Comparison of ENCODE assay signal across 21 cellular contexts in the genomic region with DNA sequence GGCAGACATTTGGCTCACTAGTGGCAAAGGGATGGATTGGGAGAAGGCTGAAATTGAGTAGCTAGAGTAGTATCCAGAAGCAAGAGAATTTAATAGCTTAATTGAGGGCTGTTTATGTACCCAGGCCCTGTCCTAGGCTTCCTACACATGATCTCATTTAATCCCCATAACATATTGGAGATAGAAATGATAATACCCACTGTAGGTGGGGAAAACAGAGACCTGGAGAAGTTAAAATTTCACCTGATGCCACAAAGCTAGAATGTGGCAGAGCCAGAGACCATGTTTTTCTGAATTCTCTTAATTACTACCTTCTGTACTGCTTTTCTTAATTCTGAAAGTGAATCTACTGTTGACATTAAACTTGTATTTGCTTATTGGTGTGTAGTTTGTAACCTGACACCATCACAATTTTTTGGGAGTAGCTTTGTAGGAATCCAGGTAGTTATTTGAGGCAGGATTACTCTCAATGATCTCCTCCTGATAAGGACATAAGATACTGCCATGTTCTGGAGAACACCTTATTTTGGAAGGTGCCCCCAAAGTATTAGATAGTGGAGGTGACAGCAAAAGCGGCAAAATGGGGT. TPM values are rescaled to one million over a fixed set of nuclear protein-coding genes. Genes with fewer than 3 reads are reported as not detected.
DNase-seq lines count a peak whose midpoint lies in the region; ATAC-seq and TF ChIP-seq lines count a peak whose summit lies in the region.
"Had no signal": no experiment of that assay in that cellular context is flagged by ENCODE, and none has a peak within 500 bp of the region (broad histone marks: within the 10 kb centered on the region; RNA-seq: fewer than 3 reads in every experiment).

No MANE protein-coding gene starts in this region.

- H3K36me3 ChIP-seq in tibial nerve (no peaks in the 10 kb centered on the region), OCI-LY7 (ENCODE audit: insufficient read depth, low read length) (peaks cover 41% of the 10 kb centered on the region)
- H3K36me3 ChIP-seq: cardiac muscle cell, stomach had no signal

- no peaks in the 10 kb centered on the region for H3K27me3 ChIP-seq in tibial nerve
- H3K27me3 ChIP-seq: cardiac muscle cell, hepatocyte, stomach had no signal

- no peak for ATAC-seq in GM19397 (IDR thresholded peaks at IDR 0.05; ENCODE audit: unreplicated experiment)
- ATAC-seq: right cardiac atrium had no signal

- H3K4me3 ChIP-seq in tibial nerve = no peak overlapping the region
- H3K4me3 ChIP-seq in OCI-LY7 (ENCODE audit: low read depth, low read length, poor library complexity, severe bottlenecking) = no peak overlapping the region
- H3K4me3 ChIP-seq: cardiac muscle cell, hepatocyte, stomach had no signal

- intact Hi-C loops in OCI-LY7 (cut with micrococcal nuclease; ENCODE audit: unreplicated experiment) = no loop called here

- peaks cover 27% of the 10 kb centered on the region for H3K36me3 Mint-ChIP-seq in T-helper 1 cell treated with Interleukin-12 subunit alpha and Interleukin-12 subunit beta and Interleukin-4 antibody, amounts not matched to agents 30 μg/mL and 1 μg/mL, for 36 hours (ENCODE audit: low read depth)
- H3K36me3 Mint-ChIP-seq in endothelial cell (ENCODE audit: low read depth, unreplicated experiment) = peaks cover 25% of the 10 kb centered on the region

- H3K4me1 Mint-ChIP-seq in T-helper 1 cell treated with Interleukin-12 subunit alpha and Interleukin-12 subunit beta and Interleukin-4 antibody, amounts not matched to agents 30 μg/mL and 1 μg/mL, for 36 hours (ENCODE audit: low read depth) = peaks cover 21% of the 10 kb centered on the region
- H3K4me1 Mint-ChIP-seq in endothelial cell (ENCODE audit: unreplicated experiment) = peaks cover 30% of the 10 kb centered on the region

- DNase-seq in T-helper 1 cell = no peak
- DNase-seq in NCI-H526 treated with DMSO at 0.1 percent for 48 hours (lab: John Stamatoyannopoulos, UW) = peak; percentile 10
- no peak for DNase-seq in endothelial cell (ENCODE audit: low spot score)
- DNase-seq in tibial nerve (ENCODE audit: low spot score in 2 of 2) = no peak
- DNase-seq in DMS 273 treated with DMSO at 0.1 percent for 48 hours (lab: John Stamatoyannopoulos, UW) = no peak
- DNase-seq in OCI-LY7 (ENCODE audit: low spot score) = no peak
- DNase-seq: activated CD4-positive, alpha-beta T cell treated with anti-CD3 and anti-CD28 coated beads, Interleukin-2, amount 10 ng/mL, durations not matched to agents 24 days and 14 days; Caco-2; effector CD8-positive, alpha-beta T cell; HCEC 1CT; midbrain; NCI-H2029 treated with DMSO at 0.1 percent for 48 hours; NK-92 treated with Interleukin-12 subunit alpha and Interleukin-12 subunit beta, amount 100 ng/mL, for 24 hours; right cardiac atrium; SIG-M5; stomach had no signal

- CTCF ChIA-PET in OCI-LY7 (lab: Charles Lee; ENCODE audit: unreplicated experiment) = interaction anchor here (1.0 kb wide), 1 partner anchor 126 kb away, joined by 3 read pairs; no protein-coding TSS in a partner anchor

- H3K4me1 ChIP-seq in tibial nerve = peaks cover 0 to 55% (median 19%) of the 10 kb centered on the region in 4 donors
- H3K4me1 ChIP-seq in OCI-LY7 (ENCODE audit: insufficient read depth, low read length, poor library complexity, severe bottlenecking) = no peaks in the 10 kb centered on the region

- no peak overlapping the region for H3K4me3 Mint-ChIP-seq in T-helper 1 cell treated with Interleukin-12 subunit alpha and Interleukin-12 subunit beta and Interleukin-4 antibody, amounts not matched to agents 30 μg/mL and 1 μg/mL, for 36 hours
- peak overlapping the region; percentile 63 for H3K4me3 Mint-ChIP-seq in endothelial cell (ENCODE audit: unreplicated experiment)
- H3K4me3 Mint-ChIP-seq: activated CD4-positive, alpha-beta T cell treated with anti-CD3 and anti-CD28 coated beads, Interleukin-2, amount 10 ng/mL, durations not matched to agents 24 days and 14 days; activated naive CD8-positive, alpha-beta T cell had no signal

- peaks cover 11% of the 10 kb centered on the region for H4K20me1 ChIP-seq in OCI-LY7 (ENCODE audit: insufficient read depth, low read length)

- 100% methylated on average over 1 of the region's 1 CpG for WGBS in tibial nerve, 2 donors

- TF ChIP-seq POLR2A in tibial nerve (IDR thresholded peaks at IDR 0.05) = no peak

- peaks cover 98% of the 10 kb centered on the region for H3K79me2 ChIP-seq in OCI-LY7 (ENCODE audit: insufficient read depth, low read depth, low read length)

- H3K27ac Mint-ChIP-seq in T-helper 1 cell treated with Interleukin-12 subunit alpha and Interleukin-12 subunit beta and Interleukin-4 antibody, amounts not matched to agents 30 μg/mL and 1 μg/mL, for 36 hours = peak overlapping the region; percentile 1
- H3K27ac Mint-ChIP-seq in endothelial cell (ENCODE audit: unreplicated experiment) = peak overlapping the region; percentile 89
- H3K27ac Mint-ChIP-seq: activated CD4-positive, alpha-beta T cell treated with anti-CD3 and anti-CD28 coated beads, Interleukin-2, amount 10 ng/mL, durations not matched to agents 24 days and 14 days had no signal

- TF ChIP-seq EP300 in tibial nerve (IDR thresholded peaks at IDR 0.05) = no peak

- BruUV-seq in OCI-LY7 (replicated peaks; lab: Mats Ljungman, UMichigan) = no TSS peak

- H3K27ac ChIP-seq in tibial nerve (peak overlapping the region in 3 of 4 donors; percentile 3 to 83 (median 61)), OCI-LY7 (ENCODE audit: low read depth, low read length, poor library complexity, severe bottlenecking) (no peak overlapping the region)
- H3K27ac ChIP-seq: cardiac muscle cell had no signal

- TF ChIP-seq CTCF in endothelial cell (IDR thresholded peaks at IDR 0.05; ENCODE audit: unreplicated experiment) (no peak), tibial nerve (IDR thresholded peaks at IDR 0.05) (no peak), OCI-LY7 (conservative IDR thresholded peaks at IDR 0.05; ENCODE audit: low read length) (no peak)

- POLR2A ChIA-PET in OCI-LY7 (lab: Charles Lee) = interaction anchor here (1.0 to 1.5 kb wide), 2 partner anchors 15 to 184 kb away, joined by 4 to 5 read pairs; no protein-coding TSS in a partner anchor

- no peaks in the 10 kb centered on the region for H3K9me2 ChIP-seq in OCI-LY7 (ENCODE audit: insufficient read depth, low read length)

- peaks cover 16% of the 10 kb centered on the region for H3K9me3 Mint-ChIP-seq in T-helper 1 cell treated with Interleukin-12 subunit alpha and Interleukin-12 subunit beta and Interleukin-4 antibody, amounts not matched to agents 30 μg/mL and 1 μg/mL, for 36 hours
- no peaks in the 10 kb centered on the region for H3K9me3 Mint-ChIP-seq in endothelial cell (ENCODE audit: unreplicated experiment)

- no peaks in the 10 kb centered on the region for H3K27me3 Mint-ChIP-seq in T-helper 1 cell treated with Interleukin-12 subunit alpha and Interleukin-12 subunit beta and Interleukin-4 antibody, amounts not matched to agents 30 μg/mL and 1 μg/mL, for 36 hours (ENCODE audit: low read depth)
- peaks cover 2% of the 10 kb centered on the region for H3K27me3 Mint-ChIP-seq in endothelial cell (ENCODE audit: unreplicated experiment)
- H3K27me3 Mint-ChIP-seq: activated CD4-positive, alpha-beta T cell treated with anti-CD3 and anti-CD28 coated beads, Interleukin-2, amount 10 ng/mL, durations not matched to agents 24 days and 14 days; activated naive CD8-positive, alpha-beta T cell had no signal

- no peak overlapping the region for H2AFZ ChIP-seq in OCI-LY7 (ENCODE audit: low read length)
- H2AFZ ChIP-seq: hepatocyte had no signal

- H3K9me3 ChIP-seq in tibial nerve = no peaks in the 10 kb centered on the region
- H3K9me3 ChIP-seq in OCI-LY7 (ENCODE audit: low read length) = peaks cover 23% of the 10 kb centered on the region
- H3K9me3 ChIP-seq: Caco-2, stomach had no signal

- H3K4me2 ChIP-seq in OCI-LY7 (ENCODE audit: low read length) = no peak overlapping the region

RNA-seq across cellular contexts. Expression of gene RAB10, which starts 42.2 kb away (rescaled TPM):
- total RNA-seq in endothelial cell (ENCODE audit: unreplicated experiment) (130 TPM), tibial nerve (100 to 1,000 TPM; 133 to 196 (median 155) TPM), OCI-LY7 (2022) (83.9 and 96.7 TPM in 2 replicates)
- 58.3 and 109 TPM in 2 replicates for total RNA-seq in OCI-LY7 (2014; rRNA removed; shearing (Covaris generic))
